In genomic region chr2:37283207-37283606, GRCh38 we compare ENCODE assay signal across 14 cellular contexts. TPM values are rescaled to one million over a fixed set of nuclear protein-coding genes. Genes with fewer than 3 reads are reported as not detected.
A peak's percentile ranks its signal among the peaks of the same experiment; 100 is the strongest.
DNase-seq lines count a peak whose midpoint lies in the region; ATAC-seq, FAIRE-seq and TF ChIP-seq lines count a peak whose summit lies in the region.
"Had no signal": no experiment of that assay in that cellular context is flagged by ENCODE, and none has a peak within 500 bp of the region (broad histone marks: within the 10 kb centered on the region; RNA-seq: fewer than 3 reads in every experiment).

No MANE protein-coding gene starts in this region.

- CTCF ChIA-PET in A549 (lab: Yijun Ruan, JAX), result interaction anchor here (2.4 kb wide), 1 partner anchor 11 kb away, joined by 8 read pairs; no protein-coding TSS in a partner anchor

- H3K27ac Mint-ChIP-seq in glutamatergic neuron (ENCODE audit: unreplicated experiment), result peak overlapping the region; percentile 7
- H3K27ac Mint-ChIP-seq: activated T-helper 1 cell treated with anti-CD3 and anti-CD28 coated beads, Interleukin-12 subunit alpha, Interleukin-12 subunit beta, Interleukin-2, Interleukin-4 antibody, amounts not matched to agents 30 ng/mL and 10 ng/mL and 1 ng/mL, durations not matched to agents 14 hours and 24 hours and 36 hours had no signal

- no peak for TF ChIP-seq EP300 in A549 (IDR thresholded peaks at IDR 0.05)

- H3K4me1 ChIP-seq in A549, result peaks cover 11% of the 10 kb centered on the region; the same call in 2 of the 3 replicates

- no peak overlapping the region for H3K4me3 Mint-ChIP-seq in glutamatergic neuron (ENCODE audit: unreplicated experiment)
- H3K4me3 Mint-ChIP-seq: activated T-helper 1 cell treated with anti-CD3 and anti-CD28 coated beads, Interleukin-12 subunit alpha, Interleukin-12 subunit beta, Interleukin-2, Interleukin-4 antibody, amounts not matched to agents 30 ng/mL and 10 ng/mL and 1 ng/mL, durations not matched to agents 14 hours and 24 hours and 36 hours; central memory CD8-positive, alpha-beta T cell had no signal

- H3K27ac ChIP-seq in A549, result no peak overlapping the region

- TF ChIP-seq POLR2A in A549 (IDR thresholded peaks at IDR 0.05; ENCODE audit: low read length), result no peak

- no peak for TF ChIP-seq CTCF in A549 (IDR thresholded peaks at IDR 0.05)
- no peak for TF ChIP-seq CTCF in glutamatergic neuron (IDR thresholded peaks at IDR 0.05; ENCODE audit: partially characterized antibody, unreplicated experiment)

- no peak for TF ChIP-seq RAD21 in A549 (conservative IDR thresholded peaks at IDR 0.05 in 1 of 2, IDR thresholded peaks at IDR 0.05 in 1 of 2)

- DNase-seq in A549 (ENCODE audit: low read depth in 1 of 2, low spot score in 1 of 2), result no peak
- peak; percentile 82 for DNase-seq in HS-27A (ENCODE audit: low read depth)
- DNase-seq in astrocyte of the hippocampus (ENCODE audit: low read depth, low spot score), result peak; percentile 82
- DNase-seq in glutamatergic neuron, result no peak
- no peak for DNase-seq in NCI-H82 (lab: John Stamatoyannopoulos, UW)
- DNase-seq in DMS53 treated with DMSO at 0.1 percent for 48 hours (lab: John Stamatoyannopoulos, UW; ENCODE audit: unreplicated experiment), result no peak
- DNase-seq: activated CD4-positive, alpha-beta T cell treated with anti-CD3 and anti-CD28 coated beads for 4 hours; DND-41; NCI-H1436 treated with DMSO at 0.1 percent for 48 hours had no signal

- POLR2A ChIA-PET in A549 (lab: Yijun Ruan, JAX), result no interaction called here

- no peaks in the 10 kb centered on the region for H3K9me3 Mint-ChIP-seq in glutamatergic neuron (ENCODE audit: unreplicated experiment)
- H3K9me3 Mint-ChIP-seq: activated T-helper 1 cell treated with anti-CD3 and anti-CD28 coated beads, Interleukin-12 subunit alpha, Interleukin-12 subunit beta, Interleukin-2, Interleukin-4 antibody, amounts not matched to agents 30 ng/mL and 10 ng/mL and 1 ng/mL, durations not matched to agents 14 hours and 24 hours and 36 hours; central memory CD8-positive, alpha-beta T cell had no signal

- WGBS in A549 (ENCODE audit: missing lambda C conversion rate), result 90% methylated on average over 2 of the region's 2 CpGs

- H3K27me3 Mint-ChIP-seq in glutamatergic neuron (ENCODE audit: unreplicated experiment), result no peaks in the 10 kb centered on the region
- H3K27me3 Mint-ChIP-seq: central memory CD8-positive, alpha-beta T cell had no signal

- H3K4me2 ChIP-seq in A549, result no peak overlapping the region

- no peak for FAIRE-seq in A549 (lab: Jason Lieb, UNC)
- FAIRE-seq: A204.1 had no signal

- H3K4me1 Mint-ChIP-seq in glutamatergic neuron (ENCODE audit: low read depth, unreplicated experiment), result no peaks in the 10 kb centered on the region
- H3K4me1 Mint-ChIP-seq: central memory CD8-positive, alpha-beta T cell had no signal

- H3K9me3 ChIP-seq in A549, result no peaks in the 10 kb centered on the region

- ATAC-seq in A549 (peak; percentile 47 to 64; a peak in 4 of 6 replicates), GM18498 (IDR thresholded peaks at IDR 0.05; ENCODE audit: unreplicated experiment) (no peak), HG03196 (IDR thresholded peaks at IDR 0.05; ENCODE audit: unreplicated experiment) (no peak)

- no peak overlapping the region for H3K4me3 ChIP-seq in A549

- H3K36me3 Mint-ChIP-seq in glutamatergic neuron (ENCODE audit: unreplicated experiment), result no peaks in the 10 kb centered on the region

TF ChIP-seq in A549, 52 proteins besides CTCF, POLR2A, EP300 and RAD21:
- TF ChIP-seq FOSL2 (IDR thresholded peaks at IDR 0.05) (no peak), FOSL2 (CRISPR knock-in tag; IDR thresholded peaks at IDR 0.05) (no peak), POLR2AphosphoS2 (conservative IDR thresholded peaks at IDR 0.05; ENCODE audit: low read length) (no peak), TFCP2L1 (CRISPR knock-in tag; IDR thresholded peaks at IDR 0.05) (no peak), CEBPB (IDR thresholded peaks at IDR 0.05) (no peak)

RNA-seq across cellular contexts. Expression of gene PRKD3, which starts 41.4 kb away (rescaled TPM):
- polyA plus RNA-seq in A549 (2011; rRNA removed) (26.9 and 28.9 TPM in 2 replicates), A549 (2017; fragmentation: RNase III; extraction: RNeasy Plus Mini Kit Qiagen cat#74134 plus additional on column Dnase treatment) (16.1 to 18.2 TPM (median 16.6 TPM) in 3 replicates)
- polyA plus RNA-seq in A549 (2012; cell fraction: cytosol; rRNA removed), result 5.2 and 6.6 TPM in 2 replicates
- 3.6 and 5.1 TPM in 2 replicates for polyA plus RNA-seq in A549 (2012; cell fraction: nucleus; rRNA removed)
- 19.1 and 22.3 TPM in 2 replicates for polyA minus RNA-seq in A549 (2011; rRNA and poly(A)+ RNA removed)
- total RNA-seq in glutamatergic neuron (ENCODE audit: unreplicated experiment), result 47.9 TPM

RNA-seq across cellular contexts. Expression of gene NDUFAF7, which starts 51.7 kb away (rescaled TPM):
- polyA plus RNA-seq in A549 (2011; rRNA removed), result 40.2 and 48.0 TPM in 2 replicates
- 17.1 and 18.6 TPM in 2 replicates for polyA plus RNA-seq in A549 (2012; cell fraction: cytosol; rRNA removed)
- 21.7 and 31.2 TPM in 2 replicates for polyA plus RNA-seq in A549 (2012; cell fraction: nucleus; rRNA removed)
- 28.8 to 29.3 TPM (median 29.0 TPM) in 3 replicates for polyA plus RNA-seq in A549 (2017; fragmentation: RNase III; extraction: RNeasy Plus Mini Kit Qiagen cat#74134 plus additional on column Dnase treatment)
- 19.2 and 21.3 TPM in 2 replicates for polyA minus RNA-seq in A549 (2011; rRNA and poly(A)+ RNA removed)
- 25.1 TPM for total RNA-seq in glutamatergic neuron (ENCODE audit: unreplicated experiment)

RNA-seq across cellular contexts. Expression of gene CEBPZ, which starts 51.8 kb away (rescaled TPM):
- polyA plus RNA-seq in A549 (2011; rRNA removed) (44.1 and 70.9 TPM in 2 replicates), A549 (2017; fragmentation: RNase III; extraction: RNeasy Plus Mini Kit Qiagen cat#74134 plus additional on column Dnase treatment) (71.5 to 74.0 TPM (median 72.7 TPM) in 3 replicates)
- 9.2 and 13.1 TPM in 2 replicates for polyA plus RNA-seq in A549 (2012; cell fraction: cytosol; rRNA removed)
- polyA plus RNA-seq in A549 (2012; cell fraction: nucleus; rRNA removed), result 4.9 and 6.8 TPM in 2 replicates
- 19.5 and 22.3 TPM in 2 replicates for polyA minus RNA-seq in A549 (2011; rRNA and poly(A)+ RNA removed)
- total RNA-seq in glutamatergic neuron (ENCODE audit: unreplicated experiment), result 41.1 TPM

Comparison
In these comparisons a context has a peak if more than half of its experiments do, and no peak if none do; other contexts are left out.
1. ATAC-seq: peak in A549 (2 of 2); none in GM18498 (single experiment) and HG03196 (single experiment).
2. DNase-seq: peak in HS-27A (single experiment) and astrocyte of the hippocampus (single experiment); none in A549 (0 of 2), glutamatergic neuron (single experiment), NCI-H82 (single experiment) and DMS53 treated with DMSO at 0.1 percent for 48 hours (single experiment).